ENCODE assay signal across 10 cellular contexts in genomic region chr9:5455181-5455580, GRCh38. TPM values are rescaled to one million over a fixed set of nuclear protein-coding genes. Genes with fewer than 3 reads are reported as not detected.
DNase-seq lines count a peak whose midpoint lies in the region; ATAC-seq and TF ChIP-seq lines count a peak whose summit lies in the region.
"Had no signal": no experiment of that assay in that cellular context is flagged by ENCODE, and none has a peak within 500 bp of the region (broad histone marks: within the 10 kb centered on the region; RNA-seq: fewer than 3 reads in every experiment).

No MANE protein-coding gene starts in this region.

- in situ Hi-C loops in astrocyte of the spinal cord (cut with HindIII; ENCODE audit: low sequenced_read_pairs): no loop called here

- H3K4me3 ChIP-seq in astrocyte of the spinal cord (ENCODE audit: low read depth, low read length): no peak overlapping the region

- TF ChIP-seq CTCF in astrocyte of the spinal cord (IDR thresholded peaks at IDR 0.05; ENCODE audit: low read depth, low read length): no peak

- ATAC-seq in activated CD4-positive, CD25-positive, alpha-beta regulatory T cell treated with anti-CD3 and anti-CD28 coated beads, Interleukin-2, amount 50 U/mL, for 24 hours: peak; percentile 73 to 76
- peak; percentile 27 for ATAC-seq in HG03575 (IDR thresholded peaks at IDR 0.05; ENCODE audit: extremely low read depth, insufficient number of reproducible peaks, low FRiP score, unreplicated experiment)
- no peak for ATAC-seq in HG03039 (IDR thresholded peaks at IDR 0.05; ENCODE audit: unreplicated experiment)

- no peak for DNase-seq in activated CD4-positive, CD25-positive, alpha-beta regulatory T cell (lab: John Stamatoyannopoulos, UW)
- DNase-seq in astrocyte of the spinal cord (ENCODE audit: low read depth, low spot score) (peak; percentile 58), renal cortical epithelial cell (ENCODE audit: low read depth) (peak; percentile 87), COLO829 (ENCODE audit: low spot score) (no peak), DMS79 (lab: John Stamatoyannopoulos, UW) (no peak)
- DNase-seq: NCI-H2171 treated with DMSO at 0.1 percent for 48 hours, T-helper 9 cell had no signal

RNA-seq across cellular contexts. Expression of gene CD274, which starts 4.8 kb away (rescaled TPM):
- 9.8 and 20.7 TPM in 2 replicates for total RNA-seq in renal cortical epithelial cell

RNA-seq across cellular contexts. Expression of gene PLGRKT, which starts 17.5 kb away (rescaled TPM):
- total RNA-seq in renal cortical epithelial cell: 19.8 and 53.1 TPM in 2 replicates

RNA-seq across cellular contexts. Expression of gene PDCD1LG2, which starts 55.1 kb away (rescaled TPM):
- 1.9 and 6.1 TPM in 2 replicates for total RNA-seq in renal cortical epithelial cell

Comparison
In these comparisons a context has a peak if more than half of its experiments do, and no peak if none do; other contexts are left out.
1. DNase-seq: peak in astrocyte of the spinal cord (single experiment) and renal cortical epithelial cell (single experiment); none in activated CD4-positive, CD25-positive, alpha-beta regulatory T cell (0 of 4), COLO829 (single experiment) and DMS79 (single experiment).